11 cellular contexts compared by ENCODE assay signal in the genomic region with DNA sequence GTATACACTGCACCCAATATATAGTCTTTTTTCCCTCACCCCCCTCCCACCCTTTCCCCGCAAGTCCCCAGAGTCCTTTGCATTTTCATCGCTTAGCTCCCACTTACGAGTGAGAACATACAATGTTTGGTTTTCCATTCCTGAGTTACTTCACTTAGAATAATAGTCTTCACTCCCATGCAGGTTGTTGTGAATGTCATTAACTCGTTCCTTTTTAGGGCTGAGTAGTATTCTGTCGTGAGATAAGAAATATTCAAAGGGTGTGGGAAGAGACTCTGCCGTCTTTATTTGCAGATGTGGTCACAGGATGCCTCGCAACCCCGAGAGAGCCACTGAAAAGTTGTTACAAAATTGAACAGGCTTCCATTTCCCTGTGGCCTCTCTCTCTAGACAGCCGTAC.
"Had no signal": no experiment of that assay in that cellular context is flagged by ENCODE, and none has a peak within 500 bp of the region (broad histone marks: within the 10 kb centered on the region; RNA-seq: fewer than 3 reads in every experiment).

No MANE protein-coding gene starts in this region.

- H3K27ac Mint-ChIP-seq: GM23338, HFFc6 had no signal

- H3K36me3 ChIP-seq: HAP-1 had no signal

- H3K27ac ChIP-seq: GM23248 had no signal

- H3K4me3 ChIP-seq: GM23248, GM23338, HAP-1 had no signal

- H2AFZ ChIP-seq: GM23248, GM23338 had no signal

- DNase-seq: GM23248, GOT3, H7, H9, HCEC 1CT, HFFc6 had no signal

- ATAC-seq: GM23338, HCT116 had no signal

- H3K9me3 ChIP-seq: HAP-1 had no signal

- H3K4me2 ChIP-seq: GM23338 had no signal

- H3K9me3 Mint-ChIP-seq: GM23338, H9, HFFc6 had no signal

- H3K4me3 Mint-ChIP-seq: GM23338, H9, HFFc6 had no signal

- FAIRE-seq: H1, H54 had no signal

- H3K9ac ChIP-seq: GM23248 had no signal
